In the genomic region with DNA sequence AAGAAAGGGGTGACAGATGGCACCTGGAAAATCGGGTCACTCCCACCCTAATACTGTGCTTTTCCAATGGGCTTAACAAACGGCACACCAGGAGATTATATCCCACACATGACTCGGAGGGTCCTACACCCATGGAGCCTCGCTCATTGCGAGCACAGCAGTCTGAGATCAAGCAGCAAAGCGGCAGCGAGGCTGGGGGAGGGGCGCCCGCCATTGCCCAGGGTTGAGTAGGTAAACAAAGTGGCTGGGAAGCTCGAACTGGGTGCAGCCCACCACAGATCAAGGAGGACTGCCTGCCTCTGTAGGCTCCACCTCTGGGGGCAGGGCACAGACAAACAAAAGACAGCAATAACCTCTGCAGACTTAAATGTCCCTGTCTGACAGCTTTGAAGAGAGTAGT, we compare ENCODE assay signal across 11 cellular contexts. TPM values are rescaled to one million over a fixed set of nuclear protein-coding genes. Genes with fewer than 3 reads are reported as not detected.
"Had no signal": no experiment of that assay in that cellular context is flagged by ENCODE, and none has a peak within 500 bp of the region (broad histone marks: within the 10 kb centered on the region; RNA-seq: fewer than 3 reads in every experiment).

No MANE protein-coding gene starts in this region.

RNA-seq across cellular contexts. Expression of a gene that starts 38.3 kb away (rescaled TPM):
- total RNA-seq: OCI-LY7, PC-3, PC-9, Peyer's patch, Right ventricle myocardium inferior, Right ventricle myocardium superior, RPMI7951, SJSA1, SK-MEL-5, T-cell had no signal
- polyA plus RNA-seq: SK-N-SH had no signal

RNA-seq across cellular contexts. Expression of a gene that starts 48.3 kb away (rescaled TPM):
- total RNA-seq: OCI-LY7, PC-3, PC-9, Right ventricle myocardium inferior, Right ventricle myocardium superior, RPMI7951, SK-MEL-5, T-cell had no signal
- polyA plus RNA-seq: SK-N-SH had no signal
